Comparison of ENCODE assay signal across 17 cellular contexts in genomic region chr4:184409502-184409901, GRCh38.
DNase-seq lines count a peak whose midpoint lies in the region; ATAC-seq and TF ChIP-seq lines count a peak whose summit lies in the region.
"Had no signal": no experiment of that assay in that cellular context is flagged by ENCODE, and none has a peak within 500 bp of the region (broad histone marks: within the 10 kb centered on the region; RNA-seq: fewer than 3 reads in every experiment).

No MANE protein-coding gene starts in this region.

- no peak overlapping the region for H2AFZ ChIP-seq in GM23338

- peaks cover 10% of the 10 kb centered on the region; the same call in 1 of the 2 replicates for H3K36me3 ChIP-seq in GM23338 (ENCODE audit: insufficient read depth)

- peaks cover 68% of the 10 kb centered on the region for H3K4me1 Mint-ChIP-seq in activated CD4-positive, alpha-beta T cell treated with anti-CD3 and anti-CD28 coated beads, Interleukin-2, amount 10 ng/mL, durations not matched to agents 7 days and 5 days
- H3K4me1 Mint-ChIP-seq in activated T-helper 17 cell treated with anti-CD3 and anti-CD28 coated beads, Interleukin-2, amount 50 U/mL, for 72 hours: peaks cover 49% of the 10 kb centered on the region
- peaks cover 57% of the 10 kb centered on the region in 2 donors for H3K4me1 Mint-ChIP-seq in natural killer cell treated with Interleukin-12 subunit alpha and Interleukin-12 subunit beta and Interleukin-15 and Interleukin-18, amount 100 ng/mL, for 72 hours (ENCODE audit: low read depth in 2 of 2)
- H3K4me1 Mint-ChIP-seq in GM23338: peaks cover 31% of the 10 kb centered on the region

- H3K27me3 Mint-ChIP-seq in activated CD4-positive, alpha-beta T cell treated with anti-CD3 and anti-CD28 coated beads, Interleukin-2, amount 10 ng/mL, durations not matched to agents 7 days and 5 days: no peaks in the 10 kb centered on the region
- H3K27me3 Mint-ChIP-seq in activated T-helper 17 cell treated with anti-CD3 and anti-CD28 coated beads, Interleukin-2, amount 50 U/mL, for 72 hours: no peaks in the 10 kb centered on the region
- H3K27me3 Mint-ChIP-seq in natural killer cell treated with Interleukin-12 subunit alpha and Interleukin-12 subunit beta and Interleukin-15 and Interleukin-18, amount 100 ng/mL, for 72 hours: no peaks in the 10 kb centered on the region
- peaks cover 7% of the 10 kb centered on the region for H3K27me3 Mint-ChIP-seq in GM23338 (ENCODE audit: insufficient read depth, low read depth, poor library complexity)
- H3K27me3 Mint-ChIP-seq: brain had no signal

- H3K79me2 ChIP-seq in GM23338 (replicated peaks; ENCODE audit: insufficient read depth): no peaks in the 10 kb centered on the region

- ATAC-seq in activated T-helper 17 cell treated with anti-CD3 and anti-CD28 coated beads, Interleukin-2, amount 50 U/mL, for 72 hours (replicated peaks): no peak
- no peak for ATAC-seq in natural killer cell treated with Interleukin-12 subunit alpha and Interleukin-12 subunit beta and Interleukin-15 and Interleukin-18, amount 100 ng/mL, for 72 hours
- ATAC-seq in GM23338: no peak
- ATAC-seq: A549, Panc1 had no signal

- no peaks in the 10 kb centered on the region for H4K20me1 ChIP-seq in GM23338 (replicated peaks; ENCODE audit: insufficient read depth)

- POLR2A ChIA-PET in activated CD4-positive, alpha-beta T cell treated with anti-CD3 and anti-CD28 coated beads, Interleukin-2, amount 10 ng/mL, durations not matched to agents 7 days and 5 days (lab: Charles Lee): no interaction called here

- peak overlapping the region; percentile 8; the same call in 1 of the 2 replicates for H3K4me3 ChIP-seq in GM08714 (ENCODE audit: low read length)
- H3K4me3 ChIP-seq in GM23338: no peak overlapping the region
- H3K4me3 ChIP-seq: A549, tibial nerve had no signal

- CTCF ChIA-PET in activated CD4-positive, alpha-beta T cell treated with anti-CD3 and anti-CD28 coated beads, Interleukin-2, amount 10 ng/mL, durations not matched to agents 7 days and 5 days (lab: Charles Lee): interaction anchor here (0.6 to 1.3 kb wide), 3 partner anchors 10 to 745 kb away, joined by 3 to 5 read pairs (median 3); no protein-coding TSS in a partner anchor

- H3K9me2 ChIP-seq in GM23338 (ENCODE audit: insufficient read depth): no peaks in the 10 kb centered on the region

- peaks cover 75% of the 10 kb centered on the region for H3K36me3 Mint-ChIP-seq in activated CD4-positive, alpha-beta T cell treated with anti-CD3 and anti-CD28 coated beads, Interleukin-2, amount 10 ng/mL, durations not matched to agents 7 days and 5 days (ENCODE audit: low read depth)
- peaks cover 78% of the 10 kb centered on the region for H3K36me3 Mint-ChIP-seq in activated T-helper 17 cell treated with anti-CD3 and anti-CD28 coated beads, Interleukin-2, amount 50 U/mL, for 72 hours (ENCODE audit: low read depth)
- peaks cover 32% of the 10 kb centered on the region for H3K36me3 Mint-ChIP-seq in natural killer cell treated with Interleukin-12 subunit alpha and Interleukin-12 subunit beta and Interleukin-15 and Interleukin-18, amount 100 ng/mL, for 72 hours
- H3K36me3 Mint-ChIP-seq in GM23338 (ENCODE audit: low read depth): peaks cover 36% of the 10 kb centered on the region

- no peak for TF ChIP-seq CTCF in GM23338 (conservative IDR thresholded peaks at IDR 0.05; ENCODE audit: low read depth in 2 of 2)

- H3K27ac Mint-ChIP-seq in activated CD4-positive, alpha-beta T cell treated with anti-CD3 and anti-CD28 coated beads, Interleukin-2, amount 10 ng/mL, durations not matched to agents 7 days and 5 days: peak overlapping the region; percentile 85
- peak overlapping the region; percentile 72 for H3K27ac Mint-ChIP-seq in activated T-helper 17 cell treated with anti-CD3 and anti-CD28 coated beads, Interleukin-2, amount 50 U/mL, for 72 hours
- H3K27ac Mint-ChIP-seq in natural killer cell treated with Interleukin-12 subunit alpha and Interleukin-12 subunit beta and Interleukin-15 and Interleukin-18, amount 100 ng/mL, for 72 hours: peak overlapping the region; percentile 84 to 91
- H3K27ac Mint-ChIP-seq in GM23338: no peak overlapping the region; the same call in 1 of the 2 replicates

- H3K4me1 ChIP-seq in GM23338 (ENCODE audit: insufficient read depth): peaks cover 15% of the 10 kb centered on the region
- H3K4me1 ChIP-seq: A549 had no signal

- peak overlapping the region; percentile 40 for H3K4me3 Mint-ChIP-seq in activated CD4-positive, alpha-beta T cell treated with anti-CD3 and anti-CD28 coated beads, Interleukin-2, amount 10 ng/mL, durations not matched to agents 7 days and 5 days
- peak overlapping the region; percentile 49 for H3K4me3 Mint-ChIP-seq in activated T-helper 17 cell treated with anti-CD3 and anti-CD28 coated beads, Interleukin-2, amount 50 U/mL, for 72 hours
- peak overlapping the region; percentile 79 for H3K4me3 Mint-ChIP-seq in natural killer cell treated with Interleukin-12 subunit alpha and Interleukin-12 subunit beta and Interleukin-15 and Interleukin-18, amount 100 ng/mL, for 72 hours
- no peak overlapping the region; the same call in 2 of the 3 replicates for H3K4me3 Mint-ChIP-seq in GM23338
- H3K4me3 Mint-ChIP-seq: brain had no signal

- no peaks in the 10 kb centered on the region for H3K9me3 Mint-ChIP-seq in activated CD4-positive, alpha-beta T cell treated with anti-CD3 and anti-CD28 coated beads, Interleukin-2, amount 10 ng/mL, durations not matched to agents 7 days and 5 days
- H3K9me3 Mint-ChIP-seq in activated T-helper 17 cell treated with anti-CD3 and anti-CD28 coated beads, Interleukin-2, amount 50 U/mL, for 72 hours: no peaks in the 10 kb centered on the region
- no peaks in the 10 kb centered on the region for H3K9me3 Mint-ChIP-seq in natural killer cell treated with Interleukin-12 subunit alpha and Interleukin-12 subunit beta and Interleukin-15 and Interleukin-18, amount 100 ng/mL, for 72 hours
- no peaks in the 10 kb centered on the region for H3K9me3 Mint-ChIP-seq in GM23338

- no peak overlapping the region for H3K27ac ChIP-seq in GM23338 (ENCODE audit: low read depth)
- H3K27ac ChIP-seq: A549, tibial nerve had no signal

- H3K27me3 ChIP-seq in GM23338 (ENCODE audit: insufficient read depth): no peaks in the 10 kb centered on the region
- H3K27me3 ChIP-seq: tibial nerve had no signal

- H3K4me2 ChIP-seq in GM23338: no peak overlapping the region
- H3K4me2 ChIP-seq: A549 had no signal

- H3F3A ChIP-seq in GM23338 (replicated peaks; ENCODE audit: low read depth): no peaks in the 10 kb centered on the region

- no peak for DNase-seq in activated CD4-positive, alpha-beta T cell treated with anti-CD3 and anti-CD28 coated beads, Interleukin-2, amount 10 ng/mL, durations not matched to agents 7 days and 5 days
- DNase-seq in activated CD4-positive, alpha-beta T cell treated with anti-CD3 and anti-CD28 coated beads for 4 hours: no peak
- no peak for DNase-seq in natural killer cell treated with Interleukin-12 subunit alpha and Interleukin-12 subunit beta and Interleukin-15 and Interleukin-18, amount 100 ng/mL, for 72 hours (ENCODE audit: low spot score)
- DNase-seq in GM23338 (ENCODE audit: low spot score) (no peak), NCI-H2227 treated with DMSO at 0.1 percent for 48 hours (lab: John Stamatoyannopoulos, UW) (no peak), NOMO-1 treated with DMSO at 0.1 percent for 48 hours (lab: John Stamatoyannopoulos, UW; ENCODE audit: unreplicated experiment) (no peak)
- DNase-seq: activated CD4-positive, CD25-positive, alpha-beta regulatory T cell treated with anti-CD3 and anti-CD28 coated beads, Interleukin-2, amount 50 U/mL, for 72 hours; left ventricle myocardium superior; NCI-H187 treated with DMSO at 0.1 percent for 48 hours; NCI-H524; stimulated activated CD4-positive, alpha-beta T cell treated with anti-CD3 and anti-CD28 coated beads, Interleukin-1b, Interleukin-23, amount 100 ng/mL, for 48 hours had no signal

TF ChIP-seq in GM23338, 12 proteins besides CTCF, POLR2A, EP300 and RAD21 (continues in another document):
- TF ChIP-seq ETS1 (IDR thresholded peaks at IDR 0.05) (no peak), JUNB (IDR thresholded peaks at IDR 0.05; ENCODE audit: unreplicated experiment) (no peak)
